In genomic region chr13:86881390-86881789, GRCh38 we compare ENCODE assay signal across 23 cellular contexts.
DNase-seq lines count a peak whose midpoint lies in the region; FAIRE-seq and TF ChIP-seq lines count a peak whose summit lies in the region.
"Had no signal": no experiment of that assay in that cellular context is flagged by ENCODE, and none has a peak within 500 bp of the region (broad histone marks: within the 10 kb centered on the region; RNA-seq: fewer than 3 reads in every experiment).

No MANE protein-coding gene starts in this region.

- peak in 1 of 2 experiments; percentile 70; a peak in 1 of 3 replicates for TF ChIP-seq EP300 in H1 (IDR thresholded peaks at IDR 0.05; ENCODE audit: borderline replicate concordance in 1 of 2, low read depth in 2 of 2, low read length in 2 of 2)

- H3K4me3 ChIP-seq in HUES48 (ENCODE audit: low read depth, low read length) (no peak overlapping the region), Karpas-422 (ENCODE audit: low read length) (no peak overlapping the region), H1 (ENCODE audit: extremely low read depth in 1 of 4, insufficient read depth in 2 of 4, low read depth in 3 of 4, low read length in 4 of 4) (no peak overlapping the region; a peak in 1 of 8 replicates)
- H3K4me3 ChIP-seq: Peyer's patch, SK-N-MC had no signal

- H3K79me2 ChIP-seq in Karpas-422 (ENCODE audit: low read length): no peaks in the 10 kb centered on the region
- H3K79me2 ChIP-seq in H1 (ENCODE audit: control insufficient read depth in 1 of 2, insufficient read depth in 2 of 2, low read length in 2 of 2): no peaks in the 10 kb centered on the region

- H3K9me2 ChIP-seq in Karpas-422 (replicated peaks; ENCODE audit: insufficient read depth, low read length): no peaks in the 10 kb centered on the region

- H3K9me3 ChIP-seq in HUES48 (ENCODE audit: control insufficient read depth, insufficient read depth, low read length) (no peaks in the 10 kb centered on the region), Karpas-422 (ENCODE audit: low read length) (peaks cover 7% of the 10 kb centered on the region), H1 (ENCODE audit: insufficient read depth in 2 of 2, low read depth in 1 of 2, low read length in 1 of 2) (no peaks in the 10 kb centered on the region)
- H3K9me3 ChIP-seq: Caco-2, Peyer's patch had no signal

- H4K5ac ChIP-seq in H1 (ENCODE audit: insufficient read length, low read depth, low read length): no peak overlapping the region

- H2AFZ ChIP-seq in Karpas-422 (ENCODE audit: low read length) (peak overlapping the region; percentile 84), H1 (ENCODE audit: low read length) (no peak overlapping the region)

- no peak overlapping the region for H3K23ac ChIP-seq in H1 (ENCODE audit: insufficient read length)

- H3K27ac ChIP-seq in HUES48 (ENCODE audit: low read depth, low read length) (peak overlapping the region; percentile 88), Karpas-422 (ENCODE audit: low read length) (no peak overlapping the region), H1 (ENCODE audit: low read depth, low read length) (no peak overlapping the region)
- H3K27ac ChIP-seq: Peyer's patch, SK-N-MC had no signal

- no peak for DNase-seq in Karpas-422
- DNase-seq in H1 (ENCODE audit: low read depth in 1 of 2, low spot score in 2 of 2): peak in 1 of 2 experiments; percentile 33
- DNase-seq in iPS-NIHi11 (ENCODE audit: low spot score): peak; percentile 20
- DNase-seq in cortex of kidney (lab: John Stamatoyannopoulos, UW): no peak
- DNase-seq in stimulated activated CD4-positive, alpha-beta T cell treated with anti-CD3 and anti-CD28 coated beads, Interleukin-4, amount 100 ng/mL, for 24 hours: no peak
- no peak for DNase-seq in GM19240 (ENCODE audit: insufficient read length, low spot score)
- DNase-seq: C1 segment of cervical spinal cord; Caco-2; CD8-positive, alpha-beta T cell; EL; GF-D8; GOT3; HCEC 1CT; KG1; MM.1S; NCI-H2029; NCI-H2227 treated with DMSO at 0.1 percent for 48 hours; NCI-H526 treated with DMSO at 0.1 percent for 48 hours; Peyer's patch; SIG-M5 had no signal

- H3K23me2 ChIP-seq in H1 (ENCODE audit: low read depth, low read length): no peaks in the 10 kb centered on the region

- no peak overlapping the region for H2BK15ac ChIP-seq in H1 (ENCODE audit: low read length)

- no peak overlapping the region for H2BK5ac ChIP-seq in H1 (ENCODE audit: low read depth, low read length)

- no peak overlapping the region for H3K18ac ChIP-seq in H1 (ENCODE audit: extremely low read depth, low read length)

- 31% methylated on average over 2 of the region's 2 CpGs; no CpG with 5 or more reads in 1 of the 2 experiments for WGBS in H1 (ENCODE audit: extremely low coverage in 1 of 2, insufficient coverage in 1 of 2, insufficient read length in 1 of 2, insufficient replicate concordance in 2 of 2, low coverage in 1 of 2, low lambda C conversion rate in 2 of 2, missing lambda C conversion rate in 1 of 2), 2 experiments

- TF ChIP-seq RAD21 in H1 (IDR thresholded peaks at IDR 0.05 in 1 of 2, conservative IDR thresholded peaks at IDR 0.05 in 1 of 2; ENCODE audit: low read depth in 2 of 2, low read length in 2 of 2): no peak

- no peaks in the 10 kb centered on the region for H3K36me3 ChIP-seq in HUES48 (ENCODE audit: control insufficient read depth, insufficient read depth, low read length)
- H3K36me3 ChIP-seq in Karpas-422 (ENCODE audit: insufficient read depth, low read length): no peaks in the 10 kb centered on the region
- no peaks in the 10 kb centered on the region for H3K36me3 ChIP-seq in H1 (ENCODE audit: control insufficient read depth in 2 of 4, insufficient read depth in 4 of 4, low read length in 3 of 4)
- H3K36me3 ChIP-seq: Peyer's patch had no signal

- no peak overlapping the region for H3K4ac ChIP-seq in H1 (replicated peaks; ENCODE audit: insufficient read length, low read depth, low read length)

- POLR2A ChIA-PET in H1 (lab: Charles Lee; ENCODE audit: partially characterized antibody): no interaction called here

- no peak for TF ChIP-seq CTCF in H1 (IDR thresholded peaks at IDR 0.05; ENCODE audit: control extremely low read depth in 1 of 3, insufficient read depth in 1 of 3, low read depth in 1 of 3, low read length in 3 of 3)

- peaks cover 67% of the 10 kb centered on the region for H3K27me3 ChIP-seq in HUES48 (ENCODE audit: control insufficient read depth, insufficient read depth, low read length)
- H3K27me3 ChIP-seq in Karpas-422 (ENCODE audit: low read length): no peaks in the 10 kb centered on the region
- H3K27me3 ChIP-seq in H1 (replicated peaks in 1 of 4; ENCODE audit: control insufficient read depth in 3 of 4, extremely low read depth in 1 of 4, insufficient read depth in 3 of 4, low read length in 3 of 4): peaks cover 7 to 30% (median 18%) of the 10 kb centered on the region in 4 experiments
- H3K27me3 ChIP-seq: Peyer's patch had no signal

- no peaks in the 10 kb centered on the region for H4K20me1 ChIP-seq in Karpas-422 (ENCODE audit: insufficient read depth, low read depth, low read length)
- H4K20me1 ChIP-seq in H1 (replicated peaks in 1 of 2; ENCODE audit: control insufficient read depth in 1 of 2, insufficient read depth in 2 of 2, low read length in 2 of 2): no peaks in the 10 kb centered on the region

- no peak overlapping the region for H4K91ac ChIP-seq in H1 (replicated peaks; ENCODE audit: insufficient read length, low read length)

- H3K56ac ChIP-seq in H1 (replicated peaks; ENCODE audit: insufficient read length, low read depth, low read length): no peak overlapping the region

- H3K4me2 ChIP-seq in Karpas-422 (ENCODE audit: low read depth, low read length, poor library complexity, severe bottlenecking) (no peak overlapping the region), H1 (ENCODE audit: insufficient read depth in 1 of 2, low read depth in 2 of 2, low read length in 2 of 2) (no peak overlapping the region; a peak in 1 of 4 replicates)

- H2BK120ac ChIP-seq in H1 (replicated peaks; ENCODE audit: low read depth, low read length): no peak overlapping the region

- H2AK5ac ChIP-seq in H1 (ENCODE audit: low read depth, low read length): no peak overlapping the region

- H3K79me1 ChIP-seq in H1 (ENCODE audit: low read depth, low read length): no peaks in the 10 kb centered on the region

- H4K8ac ChIP-seq in H1 (ENCODE audit: extremely low read depth, insufficient read depth, low read length): no peak overlapping the region

- no peak overlapping the region for H2BK20ac ChIP-seq in H1 (ENCODE audit: low read length)

- H3K9ac ChIP-seq in HUES48 (ENCODE audit: low read depth, low read length) (no peak overlapping the region), Karpas-422 (ENCODE audit: low read length) (no peak overlapping the region), H1 (replicated peaks in 1 of 4; ENCODE audit: extremely low read depth in 1 of 4, low read depth in 3 of 4, low read length in 3 of 4) (no peak overlapping the region)

- no peak overlapping the region for H2BK12ac ChIP-seq in H1 (ENCODE audit: low read depth, low read length)

- peak; percentile 66 for FAIRE-seq in H1 (lab: Jason Lieb, UNC)
- FAIRE-seq: GM12891 had no signal

- TF ChIP-seq POLR2A in H1 (IDR thresholded peaks at IDR 0.05; ENCODE audit: control extremely low read depth in 1 of 2, low read depth in 2 of 2, low read length in 2 of 2): no peak

- no peak overlapping the region for H3K14ac ChIP-seq in H1 (ENCODE audit: insufficient read length)

- H3K4me1 ChIP-seq in HUES48 (ENCODE audit: control insufficient read depth, insufficient read depth, low read length) (peaks cover 16% of the 10 kb centered on the region), Karpas-422 (ENCODE audit: low read length) (no peaks in the 10 kb centered on the region), H1 (replicated peaks in 1 of 4; ENCODE audit: control insufficient read depth in 3 of 4, insufficient read depth in 4 of 4, low read length in 3 of 4) (peaks cover 3 to 5% (median 4%) of the 10 kb centered on the region in 4 experiments; a peak in 6 of 7 replicates)
- H3K4me1 ChIP-seq: Caco-2, Peyer's patch had no signal

- CTCF ChIA-PET in H1 (lab: Charles Lee; ENCODE audit: partially characterized antibody): interaction anchor here (0.6 to 2.3 kb wide), 2 partner anchors 11 to 619 kb away, joined by 3 to 8 read pairs; no protein-coding TSS in a partner anchor

TF ChIP-seq in H1, 55 proteins besides CTCF, POLR2A, EP300 and RAD21 (continues in another document):
- TF ChIP-seq SP1 (IDR thresholded peaks at IDR 0.05; ENCODE audit: low read depth, low read length) (peak; percentile 64; the same call in 1 of the 2 replicates), CEBPB (IDR thresholded peaks at IDR 0.05; ENCODE audit: low read depth, low read length) (peak; percentile 70; the same call in 1 of the 2 replicates), EGR1 (IDR thresholded peaks at IDR 0.05; ENCODE audit: borderline replicate concordance, low read depth, low read length) (peak; percentile 59; the same call in 1 of the 2 replicates), RNF2 (IDR thresholded peaks at IDR 0.05; ENCODE audit: borderline replicate concordance, low read depth, low read length, missing control alignments, poor library complexity, severe bottlenecking) (no peak), BCL11A (IDR thresholded peaks at IDR 0.05; ENCODE audit: low read depth in 2 of 2, low read length in 2 of 2) (peak in 1 of 2 experiments; percentile 74), POU5F1 (IDR thresholded peaks at IDR 0.05; ENCODE audit: low read depth, low read length) (0 out of 2 replicates have a peak, but pooled peaks have one; percentile 38), BRCA1 (IDR thresholded peaks at IDR 0.05; ENCODE audit: low read depth, low read length) (no peak), POLR2AphosphoS5 (IDR thresholded peaks at IDR 0.05; ENCODE audit: low read depth, low read length) (peak; percentile 85; the same call in 1 of the 2 replicates), CBX8 (IDR thresholded peaks at IDR 0.05; ENCODE audit: borderline replicate concordance, low read depth, low read length) (no peak), TCF12 (IDR thresholded peaks at IDR 0.05; ENCODE audit: low read depth, low read length) (peak; percentile 74; the same call in 1 of the 2 replicates), HDAC2 (IDR thresholded peaks at IDR 0.05; ENCODE audit: borderline replicate concordance in 1 of 2, low read depth in 2 of 2, low read length in 2 of 2) (peak in 1 of 2 experiments; percentile 52; a peak in 1 of 4 replicates), NANOG (IDR thresholded peaks at IDR 0.05; ENCODE audit: insufficient read depth, low read depth, low read length, poor library complexity, severe bottlenecking) (peak; percentile 96)
